Comparison of ENCODE assay signal across 20 cellular contexts in the genomic region with DNA sequence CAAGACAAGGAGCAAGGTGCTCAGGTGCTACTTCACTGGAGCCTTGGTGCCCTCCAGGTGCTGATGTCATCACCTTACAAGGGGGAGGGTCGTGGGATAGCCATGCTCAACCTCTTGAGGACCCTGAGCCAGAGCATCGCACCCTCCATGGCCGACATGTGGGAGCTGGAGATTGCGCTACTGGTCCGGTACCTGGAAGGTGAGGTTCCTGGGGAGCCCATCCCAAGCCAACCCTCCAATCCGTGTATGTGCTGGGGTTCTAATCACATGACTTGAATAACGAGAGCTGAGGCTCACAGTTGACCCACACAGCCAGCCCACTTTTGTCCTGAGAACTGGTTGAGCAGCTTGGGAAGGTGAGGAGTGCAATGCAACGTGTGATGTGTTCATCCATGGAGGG. TPM values are rescaled to one million over a fixed set of nuclear protein-coding genes. Genes with fewer than 3 reads are reported as not detected.
DNase-seq lines count a peak whose midpoint lies in the region; ATAC-seq and TF ChIP-seq lines count a peak whose summit lies in the region.
"Had no signal": no experiment of that assay in that cellular context is flagged by ENCODE, and none has a peak within 500 bp of the region (broad histone marks: within the 10 kb centered on the region; RNA-seq: fewer than 3 reads in every experiment).

No MANE protein-coding gene starts in this region.

- no peak for TF ChIP-seq CTCF in lung (IDR thresholded peaks at IDR 0.05; ENCODE audit: control extremely low read depth, extremely low read depth)
- TF ChIP-seq CTCF in RWPE1 (conservative IDR thresholded peaks at IDR 0.05; ENCODE audit: low read depth), result no peak

- intact Hi-C loops in activated CD4-positive, alpha-beta T cell treated with anti-CD3 and anti-CD28 coated beads, Interleukin-2, amount 10 ng/mL, durations not matched to agents 24 days and 14 days (cut with micrococcal nuclease), result no loop called here

- peak; percentile 4 for DNase-seq in activated CD4-positive, alpha-beta T cell treated with anti-CD3 and anti-CD28 coated beads for 1 hour
- no peak for DNase-seq in activated CD4-positive, alpha-beta T cell treated with anti-CD3 and anti-CD28 coated beads, Interleukin-2, amount 10 ng/mL, durations not matched to agents 24 days and 14 days
- peak; percentile 25 for DNase-seq in activated CD8-positive, alpha-beta memory T cell treated with anti-CD3 and anti-CD28 coated beads, Interleukin-2, amount 10 ng/mL, durations not matched to agents 7 days and 5 days
- DNase-seq in lung (ENCODE audit: low spot score), result peak; percentile 26
- DNase-seq in stimulated activated CD8-positive, alpha-beta memory T cell treated with anti-CD3 and anti-CD28 coated beads, Interleukin-4, amount 100 ng/mL, for 48 hours, result peak; percentile 14
- no peak for DNase-seq in RWPE1 (ENCODE audit: low spot score)
- DNase-seq in DMS79 treated with DMSO at 0.1 percent for 48 hours (lab: John Stamatoyannopoulos, UW), result no peak
- DNase-seq in H4 (ENCODE audit: low spot score), result no peak
- DNase-seq: 8988T; BE2C; CD4-positive, CD25-positive, alpha-beta regulatory T cell; EL; GOT3; Karpas-422; NCI-H1417 treated with DMSO at 0.1 percent for 48 hours; NCI-H1930; NCI-H345; NCI-H524 treated with DMSO at 0.1 percent for 48 hours; RPMI8226 had no signal

- no peak overlapping the region for H3K4me3 ChIP-seq in lung

- H3K4me3 Mint-ChIP-seq in activated CD4-positive, alpha-beta T cell treated with anti-CD3 and anti-CD28 coated beads, Interleukin-2, amount 10 ng/mL, durations not matched to agents 24 days and 14 days, result no peak overlapping the region
- no peak overlapping the region for H3K4me3 Mint-ChIP-seq in activated CD8-positive, alpha-beta memory T cell treated with anti-CD3 and anti-CD28 coated beads, Interleukin-2, amount 10 ng/mL, durations not matched to agents 7 days and 5 days
- H3K4me3 Mint-ChIP-seq: CD4-positive, CD25-positive, alpha-beta regulatory T cell had no signal

- no peaks in the 10 kb centered on the region for H3K27me3 ChIP-seq in lung (ENCODE audit: control insufficient read depth, insufficient read depth)

- H3K9me3 ChIP-seq in lung (ENCODE audit: control insufficient read depth in 2 of 2, insufficient read depth in 1 of 2, low read length in 1 of 2), result no peaks in the 10 kb centered on the region
- H3K9me3 ChIP-seq: BE2C had no signal

- H3K27me3 Mint-ChIP-seq in activated CD4-positive, alpha-beta T cell treated with anti-CD3 and anti-CD28 coated beads, Interleukin-2, amount 10 ng/mL, durations not matched to agents 24 days and 14 days, result peaks cover 2% of the 10 kb centered on the region
- H3K27me3 Mint-ChIP-seq in activated CD8-positive, alpha-beta memory T cell treated with anti-CD3 and anti-CD28 coated beads, Interleukin-2, amount 10 ng/mL, durations not matched to agents 7 days and 5 days, result peaks cover 23% of the 10 kb centered on the region

- H3K27ac Mint-ChIP-seq in activated CD4-positive, alpha-beta T cell treated with anti-CD3 and anti-CD28 coated beads, Interleukin-2, amount 10 ng/mL, durations not matched to agents 24 days and 14 days, result no peak overlapping the region
- no peak overlapping the region for H3K27ac Mint-ChIP-seq in activated CD8-positive, alpha-beta memory T cell treated with anti-CD3 and anti-CD28 coated beads, Interleukin-2, amount 10 ng/mL, durations not matched to agents 7 days and 5 days
- H3K27ac Mint-ChIP-seq: CD4-positive, CD25-positive, alpha-beta regulatory T cell had no signal

- H3K36me3 Mint-ChIP-seq in activated CD4-positive, alpha-beta T cell treated with anti-CD3 and anti-CD28 coated beads, Interleukin-2, amount 10 ng/mL, durations not matched to agents 24 days and 14 days (ENCODE audit: low read depth), result no peaks in the 10 kb centered on the region
- no peaks in the 10 kb centered on the region for H3K36me3 Mint-ChIP-seq in activated CD8-positive, alpha-beta memory T cell treated with anti-CD3 and anti-CD28 coated beads, Interleukin-2, amount 10 ng/mL, durations not matched to agents 7 days and 5 days
- H3K36me3 Mint-ChIP-seq: CD4-positive, CD25-positive, alpha-beta regulatory T cell had no signal

- POLR2A ChIA-PET in RWPE1 (lab: Yijun Ruan, JAX; ENCODE audit: low non-redundant PET), result no interaction called here

- no peaks in the 10 kb centered on the region for H3K36me3 ChIP-seq in lung (ENCODE audit: control insufficient read depth in 2 of 2, insufficient read depth in 2 of 2, low read length in 2 of 2)
- H3K36me3 ChIP-seq: BE2C had no signal

- no peak for ATAC-seq in activated CD8-positive, alpha-beta memory T cell treated with anti-CD3 and anti-CD28 coated beads, Interleukin-2, amount 10 ng/mL, durations not matched to agents 7 days and 5 days
- no peak for ATAC-seq in lung (ENCODE audit: insufficient read depth, low FRiP score)

- 56 to 76% methylated on average over 8 of the region's 8 CpGs for WGBS in lung, 2 donors

- H3K9me3 Mint-ChIP-seq in activated CD4-positive, alpha-beta T cell treated with anti-CD3 and anti-CD28 coated beads, Interleukin-2, amount 10 ng/mL, durations not matched to agents 24 days and 14 days, result no peaks in the 10 kb centered on the region
- H3K9me3 Mint-ChIP-seq in activated CD8-positive, alpha-beta memory T cell treated with anti-CD3 and anti-CD28 coated beads, Interleukin-2, amount 10 ng/mL, durations not matched to agents 7 days and 5 days (ENCODE audit: low read depth), result no peaks in the 10 kb centered on the region

- CTCF ChIA-PET in activated CD8-positive, alpha-beta memory T cell treated with anti-CD3 and anti-CD28 coated beads, Interleukin-2, amount 10 ng/mL, durations not matched to agents 7 days and 5 days (lab: Charles Lee), result no interaction called here
- CTCF ChIA-PET in RWPE1 (lab: Yijun Ruan, JAX), result interaction anchor here (0.6 kb wide), 1 partner anchor 320 kb away, joined by 4 read pairs; no protein-coding TSS in a partner anchor

- H3K27ac ChIP-seq in lung (ENCODE audit: low read depth in 1 of 2, low read length in 1 of 2) (no peak overlapping the region), RWPE1 (no peak overlapping the region)

- H3K4me1 ChIP-seq in lung (ENCODE audit: control insufficient read depth in 2 of 2, insufficient read depth in 2 of 2, low read length in 2 of 2), result no peaks in the 10 kb centered on the region
- H3K4me1 ChIP-seq: BE2C had no signal

- no peaks in the 10 kb centered on the region for H3K4me1 Mint-ChIP-seq in activated CD4-positive, alpha-beta T cell treated with anti-CD3 and anti-CD28 coated beads, Interleukin-2, amount 10 ng/mL, durations not matched to agents 24 days and 14 days
- H3K4me1 Mint-ChIP-seq in activated CD8-positive, alpha-beta memory T cell treated with anti-CD3 and anti-CD28 coated beads, Interleukin-2, amount 10 ng/mL, durations not matched to agents 7 days and 5 days, result peaks cover 12% of the 10 kb centered on the region
- H3K4me1 Mint-ChIP-seq: CD4-positive, CD25-positive, alpha-beta regulatory T cell had no signal

RNA-seq across cellular contexts. Expression of gene MROH2A, which starts 25.9 kb away (rescaled TPM):
- not detected in 2 replicates for total RNA-seq in activated CD4-positive, alpha-beta T cell treated with anti-CD3 and anti-CD28 coated beads, Interleukin-2, amount 10 ng/mL, durations not matched to agents 24 days and 14 days
- total RNA-seq in activated CD8-positive, alpha-beta memory T cell treated with anti-CD3 and anti-CD28 coated beads, Interleukin-2, amount 10 ng/mL, durations not matched to agents 7 days and 5 days, result not detected
- total RNA-seq in lung, result under 1 TPM in 1 of 2 donors, not detected in 1; 0.80 TPM
- polyA plus RNA-seq in lung, result not detected
- total RNA-seq in H4 (2014; rRNA removed; shearing (Covaris generic)), result 0.02 TPM in 1 of 2 replicates, not detected in the other
- total RNA-seq: CD4-positive, CD25-positive, alpha-beta regulatory T cell; MCF 10A had no signal
- polyA plus RNA-seq: CD4-positive, CD25-positive, alpha-beta regulatory T cell had no signal

RNA-seq across cellular contexts. Expression of gene UGT1A1, which starts 43.9 kb away (rescaled TPM):
- not detected in 2 replicates for total RNA-seq in activated CD4-positive, alpha-beta T cell treated with anti-CD3 and anti-CD28 coated beads, Interleukin-2, amount 10 ng/mL, durations not matched to agents 24 days and 14 days
- not detected for total RNA-seq in activated CD8-positive, alpha-beta memory T cell treated with anti-CD3 and anti-CD28 coated beads, Interleukin-2, amount 10 ng/mL, durations not matched to agents 7 days and 5 days
- under 1 TPM in 1 of 2 donors, not detected in 1; 0.49 TPM for total RNA-seq in lung
- under 1 TPM; 0.01 to 0.04 TPM for polyA plus RNA-seq in lung
- total RNA-seq in H4 (2014; rRNA removed; shearing (Covaris generic)), result 0.25 and 0.45 TPM in 2 replicates
- total RNA-seq: CD4-positive, CD25-positive, alpha-beta regulatory T cell; MCF 10A had no signal
- polyA plus RNA-seq: CD4-positive, CD25-positive, alpha-beta regulatory T cell had no signal

RNA-seq across cellular contexts. Expression of gene HJURP, which starts 50.3 kb away (rescaled TPM):
- total RNA-seq in activated CD4-positive, alpha-beta T cell treated with anti-CD3 and anti-CD28 coated beads, Interleukin-2, amount 10 ng/mL, durations not matched to agents 24 days and 14 days, result 41.5 and 45.6 TPM in 2 replicates
- total RNA-seq in activated CD8-positive, alpha-beta memory T cell treated with anti-CD3 and anti-CD28 coated beads, Interleukin-2, amount 10 ng/mL, durations not matched to agents 7 days and 5 days, result 100 to 1,000 TPM; 111 to 145 TPM
- total RNA-seq in lung, result 1 to 10 TPM; 2.0 to 4.1 TPM
- polyA plus RNA-seq in lung, result 1 to 10 TPM in 1 of 2 donors, under 1 TPM in 1; 0.84 to 1.9 TPM
- 83.4 and 105 TPM in 2 replicates for total RNA-seq in H4 (2014; rRNA removed; shearing (Covaris generic))

Comparison
In these comparisons a context has a peak if more than half of its experiments do, and no peak if none do; other contexts are left out.
1. DNase-seq: peak in activated CD4-positive, alpha-beta T cell treated with anti-CD3 and anti-CD28 coated beads for 1 hour (single experiment), activated CD8-positive, alpha-beta memory T cell treated with anti-CD3 and anti-CD28 coated beads, Interleukin-2, amount 10 ng/mL, durations not matched to agents 7 days and 5 days (single experiment), lung (single experiment) and stimulated activated CD8-positive, alpha-beta memory T cell treated with anti-CD3 and anti-CD28 coated beads, Interleukin-4, amount 100 ng/mL, for 48 hours (single experiment); none in activated CD4-positive, alpha-beta T cell treated with anti-CD3 and anti-CD28 coated beads, Interleukin-2, amount 10 ng/mL, durations not matched to agents 24 days and 14 days (single experiment), RWPE1 (single experiment), DMS79 treated with DMSO at 0.1 percent for 48 hours (single experiment) and H4 (single experiment).